ENCODE assay signal across 8 cellular contexts in genomic region chr19:1266818-1267440, GRCh38. TPM values are rescaled to one million over a fixed set of nuclear protein-coding genes. Genes with fewer than 3 reads are reported as not detected.
DNase-seq lines count a peak whose midpoint lies in the region; ATAC-seq and TF ChIP-seq lines count a peak whose summit lies in the region.

No MANE protein-coding gene starts in this region.

- H3K4me2 ChIP-seq in HCT116 (ENCODE audit: low read length) = peak overlapping the region; percentile 97

- H3K27ac ChIP-seq in HCT116 (ENCODE audit: low read depth, low read length) (peak overlapping the region; percentile 99), thyroid gland (peak overlapping the region; percentile 68 to 84 (median 78))

- H3K9me2 ChIP-seq in HCT116 (ENCODE audit: insufficient read depth) = no peaks in the 10 kb centered on the region

- CTCF ChIA-PET in HCT116 (lab: Charles Lee) = interaction anchor here (0.6 to 6.5 kb wide), 17 partner anchors 8 to 241 kb away, joined by 3 to 325 read pairs (median 4); partner anchors contain the start of genes ABCA7, ATP5F1D, CNN2 and FAM174C

- H3K27me3 ChIP-seq in HCT116 (ENCODE audit: insufficient read depth, low read length) (no peaks in the 10 kb centered on the region), thyroid gland (no peaks in the 10 kb centered on the region)

- POLR2A ChIA-PET in HCT116 (lab: Charles Lee) = interaction anchor here (0.7 to 3.0 kb wide), 10 partner anchors 8 to 407 kb away, joined by 3 to 58 read pairs (median 7); partner anchors contain the start of genes ATP5F1D and FAM174C

- no peaks in the 10 kb centered on the region for H4K20me1 ChIP-seq in HCT116 (ENCODE audit: insufficient read depth)

- TF ChIP-seq RAD21 in HCT116 (IDR thresholded peaks at IDR 0.05; ENCODE audit: low read depth) = no peak

- H3K9me3 ChIP-seq in HCT116 (ENCODE audit: control insufficient read depth in 1 of 2, insufficient read depth in 1 of 2, low read depth in 1 of 2, low read length in 2 of 2) = no peaks in the 10 kb centered on the region
- H3K9me3 ChIP-seq in thyroid gland = no peaks in the 10 kb centered on the region

- no peak overlapping the region for H2AFZ ChIP-seq in HCT116 (ENCODE audit: low read depth, low read length, poor library complexity, severe bottlenecking)

- no TSS peak for BruUV-seq in HCT116 (replicated peaks; lab: Mats Ljungman, UMichigan)

- DNase-seq in G401 (ENCODE audit: low spot score) (peak; percentile 68), HCT116 (ENCODE audit: low read depth, low spot score) (no peak), NCI-H2196 (lab: John Stamatoyannopoulos, UW; ENCODE audit: unreplicated experiment) (peak; percentile 78), activated T-cell treated with anti-CD3 and anti-CD28 coated beads for 48 hours (ENCODE audit: low read depth) (peak; percentile 70), erythroblast (lab: John Stamatoyannopoulos, UW) (peak; percentile 80 to 89), myocyte (ENCODE audit: low read depth) (peak; percentile 67), thyroid gland (peak; percentile 67 to 72)

- H3K79me2 ChIP-seq in HCT116 (ENCODE audit: insufficient read depth, low read length) = peaks cover 24% of the 10 kb centered on the region

- intact Hi-C loops in HCT116 (cut with micrococcal nuclease) = loop anchor here (1.0 kb wide), 2 partner anchors 18 to 23 kb away; no protein-coding TSS in a partner anchor
- intact Hi-C loops in thyroid gland (cut with DNase I) = loop anchor here (2.0 kb wide), 1 partner anchor 22 kb away; no protein-coding TSS in a partner anchor

- H3K36me3 ChIP-seq in HCT116 (ENCODE audit: control insufficient read depth in 1 of 2, insufficient read depth in 2 of 2, low read length in 2 of 2) = peaks cover 8 to 12% of the 10 kb centered on the region in 2 experiments; a peak in 3 of 4 replicates
- H3K36me3 ChIP-seq in thyroid gland = peaks cover 11 to 20% of the 10 kb centered on the region in 2 donors

- RAD21 ChIA-PET in HCT116 (lab: Charles Lee; ENCODE audit: low non-redundant PET in 1 of 2, low total read pairs in 2 of 2, uncharacterized antibody in 2 of 2, unreplicated experiment in 2 of 2) = interaction anchor here (0.6 to 2.1 kb wide), 12 partner anchors 9 to 225 kb away, joined by 3 to 51 read pairs (median 6); partner anchors contain the start of gene ATP5F1D (in 1 of the 2)

- ATAC-seq in HCT116 = peak; percentile 15
- no peak for ATAC-seq in HG03469 (IDR thresholded peaks at IDR 0.05; ENCODE audit: unreplicated experiment)

- TF ChIP-seq POLR2A in HCT116 (IDR thresholded peaks at IDR 0.05; ENCODE audit: borderline replicate concordance, extremely low read depth, insufficient read depth, insufficient read length) (no peak), erythroblast (IDR thresholded peaks at IDR 0.05; ENCODE audit: low read length) (no peak), thyroid gland (IDR thresholded peaks at IDR 0.05) (no peak)

- 0 to 2% methylated on average over 1 to 18 of the region's 73 CpGs for WGBS in thyroid gland, 2 donors

- in situ Hi-C loops in G401 (cut with HindIII; ENCODE audit: low sequenced_read_pairs) = no loop called here

- TF ChIP-seq CTCF in HCT116 (IDR thresholded peaks at IDR 0.05 in 2 of 3, conservative IDR thresholded peaks at IDR 0.05 in 1 of 3; ENCODE audit: borderline replicate concordance in 1 of 3, insufficient read depth in 1 of 3, low read depth in 2 of 3, low read length in 2 of 3) = peak in 2 of 3 experiments; percentile 87 to 89; a peak in 4 of 6 replicates
- TF ChIP-seq CTCF in thyroid gland (IDR thresholded peaks at IDR 0.05) = peak; percentile 73 to 99 (median 96)

- H3K9ac ChIP-seq in HCT116 (ENCODE audit: low read length) = peak overlapping the region; percentile 98

- H3K4me1 ChIP-seq in HCT116 (ENCODE audit: control insufficient read depth in 1 of 2, insufficient read depth in 2 of 2, low read length in 2 of 2) (peaks cover 52 to 94% of the 10 kb centered on the region in 2 experiments), thyroid gland (peaks cover 71 to 83% of the 10 kb centered on the region in 2 donors)

- H3K4me3 ChIP-seq in HCT116 (replicated peaks in 1 of 2; ENCODE audit: low read depth in 1 of 2, low read length in 2 of 2) (peak overlapping the region; percentile 43 to 59), thyroid gland (replicated peaks in 1 of 3) (peak overlapping the region in 1 of 3 donors; percentile 35)

TF ChIP-seq in HCT116, 20 proteins besides CTCF, POLR2A, EP300 and RAD21:
- TF ChIP-seq YY1 (IDR thresholded peaks at IDR 0.05; ENCODE audit: extremely low read depth, insufficient replicate concordance, low read depth, low read length) = no peak
- TF ChIP-seq POLR2AphosphoS5 (IDR thresholded peaks at IDR 0.05; ENCODE audit: low read depth, low read length) = 0 out of 2 replicates have a peak, but pooled peaks have one; percentile 14
- TF ChIP-seq TCF7L2 (IDR thresholded peaks at IDR 0.05; ENCODE audit: borderline replicate concordance, extremely low read depth, insufficient read depth, insufficient read length) = peak; percentile 24

RNA-seq across cellular contexts. Expression of gene CIRBP, which starts 2.2 kb away (rescaled TPM):
- 196 and 215 TPM in 2 replicates for total RNA-seq in G401 (2014; rRNA removed; shearing (Covaris generic))
- 276 TPM for total RNA-seq in HCT116 (2021; ENCODE audit: unreplicated experiment)
- polyA plus RNA-seq in HCT116 (2012) = 398 and 405 TPM in 2 replicates
- 441 and 497 TPM in 2 replicates for total RNA-seq in myocyte
- polyA plus RNA-seq in myocyte (2012) = 414 TPM
- total RNA-seq in thyroid gland = 1,000 to 10,000 TPM in 2 of 4 donors, 100 to 1,000 TPM in 2; 679 to 1,194 (median 893) TPM

RNA-seq across cellular contexts. Expression of gene FAM174C, which starts 8.4 kb away (rescaled TPM):
- total RNA-seq in G401 (2014; rRNA removed; shearing (Covaris generic)) = 37.9 and 45.0 TPM in 2 replicates
- total RNA-seq in HCT116 (2021; ENCODE audit: unreplicated experiment) = 77.1 TPM
- 87.0 and 88.0 TPM in 2 replicates for polyA plus RNA-seq in HCT116 (2012)
- total RNA-seq in myocyte = 33.8 and 55.3 TPM in 2 replicates
- 66.6 TPM for polyA plus RNA-seq in myocyte (2012)
- 100 to 1,000 TPM in 1 of 4 donors, 10 to 100 TPM in 3; 50.8 to 114 (median 64.6) TPM for total RNA-seq in thyroid gland

RNA-seq across cellular contexts. Expression of gene MIDN, which starts 18.5 kb away (rescaled TPM):
- total RNA-seq in G401 (2014; rRNA removed; shearing (Covaris generic)) = 14.0 and 17.5 TPM in 2 replicates
- total RNA-seq in HCT116 (2021; ENCODE audit: unreplicated experiment) (146 TPM), myocyte (17.2 and 30.6 TPM in 2 replicates), thyroid gland (10 to 100 TPM; 16.2 to 89.2 (median 17.9) TPM)
- 63.2 and 79.4 TPM in 2 replicates for polyA plus RNA-seq in HCT116 (2012)
- 31.9 TPM for polyA plus RNA-seq in myocyte (2012)

RNA-seq across cellular contexts. Expression of gene EFNA2, which starts 18.7 kb away (rescaled TPM):
- total RNA-seq in G401 (2014; rRNA removed; shearing (Covaris generic)) = 0.31 and 1.3 TPM in 2 replicates
- total RNA-seq in HCT116 (2021; ENCODE audit: unreplicated experiment) (12.2 TPM), myocyte (not detected in 2 replicates), thyroid gland (not detected)
- polyA plus RNA-seq in HCT116 (2012) = 7.9 and 9.0 TPM in 2 replicates
- 0.35 TPM for polyA plus RNA-seq in myocyte (2012)

RNA-seq across cellular contexts. Expression of gene ATP5F1D, which starts 25.4 kb away (rescaled TPM):
- 61.3 and 98.5 TPM in 2 replicates for total RNA-seq in G401 (2014; rRNA removed; shearing (Covaris generic))
- total RNA-seq in HCT116 (2021; ENCODE audit: unreplicated experiment) = 428 TPM
- polyA plus RNA-seq in HCT116 (2012) = 468 and 508 TPM in 2 replicates
- total RNA-seq in myocyte = 46.5 and 61.9 TPM in 2 replicates
- 193 TPM for polyA plus RNA-seq in myocyte (2012)
- total RNA-seq in thyroid gland = 100 to 1,000 TPM in 1 of 4 donors, 10 to 100 TPM in 3; 39.2 to 182 (median 83.0) TPM
